19 cellular contexts compared by ENCODE assay signal in the genomic region with DNA sequence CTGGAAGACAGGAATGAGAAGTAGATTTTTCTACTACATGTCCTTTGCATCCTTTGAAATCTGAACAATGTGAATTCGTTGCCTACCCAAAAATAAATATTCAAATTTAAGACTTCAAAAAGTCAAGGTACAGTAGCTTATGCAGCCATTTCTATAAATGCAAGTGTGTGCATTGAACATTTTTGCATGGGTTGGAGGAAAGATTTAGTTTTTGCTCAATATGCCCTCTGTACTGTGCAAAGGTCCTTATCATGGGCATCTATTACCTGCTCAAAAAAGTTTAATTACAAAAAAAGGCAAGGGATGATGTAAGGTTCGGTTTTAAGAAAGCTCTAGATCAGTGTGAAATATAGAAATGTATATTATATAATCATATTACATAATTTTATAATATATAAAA. TPM values are rescaled to one million over a fixed set of nuclear protein-coding genes. Genes with fewer than 3 reads are reported as not detected.
DNase-seq lines count a peak whose midpoint lies in the region; ATAC-seq, FAIRE-seq and TF ChIP-seq lines count a peak whose summit lies in the region.
"Had no signal": no experiment of that assay in that cellular context is flagged by ENCODE, and none has a peak within 500 bp of the region (broad histone marks: within the 10 kb centered on the region; RNA-seq: fewer than 3 reads in every experiment).

No MANE protein-coding gene starts in this region.

- DNase-seq in CD8-positive, alpha-beta memory T cell: no peak
- DNase-seq in T-helper 17 cell (no peak), lower lobe of right lung (no peak), GM12892 (ENCODE audit: insufficient read length) (no peak), endodermal cell (no peak)
- DNase-seq: DMS 273 treated with DMSO at 0.1 percent for 48 hours; left lung; NCI-H1436; NCI-H345; stimulated activated naive CD4-positive, alpha-beta T cell had no signal

- H2AFZ ChIP-seq in ACC112 (ENCODE audit: low read length, unreplicated experiment): no peak overlapping the region

- H3K4me1 Mint-ChIP-seq in CD8-positive, alpha-beta memory T cell: peaks cover 86 to 100% (median 91%) of the 10 kb centered on the region in 3 donors
- peaks cover 70% of the 10 kb centered on the region for H3K4me1 Mint-ChIP-seq in T-helper 17 cell
- H3K4me1 Mint-ChIP-seq in endodermal cell: peaks cover 8% of the 10 kb centered on the region

- no peaks in the 10 kb centered on the region for H3K27me3 ChIP-seq in ACC112 (ENCODE audit: insufficient read depth, low read length)
- H3K27me3 ChIP-seq in CD8-positive, alpha-beta memory T cell (ENCODE audit: insufficient read depth, low read length, poor library complexity, severe bottlenecking): no peaks in the 10 kb centered on the region
- no peaks in the 10 kb centered on the region for H3K27me3 ChIP-seq in lower lobe of right lung (ENCODE audit: low read depth)
- no peaks in the 10 kb centered on the region for H3K27me3 ChIP-seq in endodermal cell (ENCODE audit: control insufficient read depth, insufficient read depth, low read length, poor library complexity, severe bottlenecking)
- H3K27me3 ChIP-seq: left lung had no signal

- H3K9me3 Mint-ChIP-seq in CD8-positive, alpha-beta memory T cell: no peaks in the 10 kb centered on the region
- H3K9me3 Mint-ChIP-seq in endodermal cell: no peaks in the 10 kb centered on the region
- H3K9me3 Mint-ChIP-seq: activated naive CD4-positive, alpha-beta T cell treated with anti-CD3 and anti-CD28 coated beads, Interleukin-2, amount 50 U/mL, for 24 hours had no signal

- peak overlapping the region in 5 of 7 donors; percentile 22 to 77 (median 29) for H3K4me3 Mint-ChIP-seq in CD8-positive, alpha-beta memory T cell
- H3K4me3 Mint-ChIP-seq in T-helper 17 cell (no peak overlapping the region), endodermal cell (no peak overlapping the region)
- H3K4me3 Mint-ChIP-seq: activated naive CD4-positive, alpha-beta T cell treated with anti-CD3 and anti-CD28 coated beads, Interleukin-2, amount 50 U/mL, for 24 hours had no signal

- peaks cover 0 to 4% of the 10 kb centered on the region in 2 donors for H3K27me3 Mint-ChIP-seq in CD8-positive, alpha-beta memory T cell
- H3K27me3 Mint-ChIP-seq in T-helper 17 cell: no peaks in the 10 kb centered on the region
- no peaks in the 10 kb centered on the region for H3K27me3 Mint-ChIP-seq in endodermal cell (ENCODE audit: insufficient read depth)
- H3K27me3 Mint-ChIP-seq: activated naive CD4-positive, alpha-beta T cell treated with anti-CD3 and anti-CD28 coated beads, Interleukin-2, amount 50 U/mL, for 24 hours; progenitor cell of endocrine pancreas had no signal

- peak overlapping the region; percentile 87 to 100 (median 96) for H3K27ac Mint-ChIP-seq in CD8-positive, alpha-beta memory T cell
- H3K27ac Mint-ChIP-seq in T-helper 17 cell (peak overlapping the region; percentile 96), endodermal cell (no peak overlapping the region)
- H3K27ac Mint-ChIP-seq: progenitor cell of endocrine pancreas had no signal

- no peaks in the 10 kb centered on the region for H3K9me3 ChIP-seq in CD8-positive, alpha-beta memory T cell (ENCODE audit: low read length)
- no peaks in the 10 kb centered on the region for H3K9me3 ChIP-seq in T-helper 17 cell (ENCODE audit: control insufficient read depth, low read length, poor library complexity, severe bottlenecking)
- no peaks in the 10 kb centered on the region for H3K9me3 ChIP-seq in lower lobe of right lung
- no peaks in the 10 kb centered on the region for H3K9me3 ChIP-seq in endodermal cell (ENCODE audit: control insufficient read depth, low read length)
- H3K9me3 ChIP-seq: left lung had no signal

- peaks cover 44% of the 10 kb centered on the region for H3K4me1 ChIP-seq in ACC112 (ENCODE audit: control insufficient read depth, insufficient read depth, low read length, unreplicated experiment)
- H3K4me1 ChIP-seq in CD8-positive, alpha-beta memory T cell (ENCODE audit: insufficient read depth, low read length): peaks cover 98% of the 10 kb centered on the region
- H3K4me1 ChIP-seq in lower lobe of right lung: peaks cover 36% of the 10 kb centered on the region
- peaks cover 2% of the 10 kb centered on the region for H3K4me1 ChIP-seq in endodermal cell (ENCODE audit: control insufficient read depth, insufficient read depth, low read length)

- intact Hi-C loops in lower lobe of right lung (cut with DNase I): no loop called here

- no peak for TF ChIP-seq POLR2A in GM12892 (IDR thresholded peaks at IDR 0.05; ENCODE audit: low read depth, low read length)

- CTCF ChIA-PET in CD8-positive, alpha-beta memory T cell (lab: Charles Lee): interaction anchor here (1.1 to 15.5 kb wide), 5 partner anchors 11 to 142 kb away, joined by 3 to 245 read pairs (median 4); a partner anchor contains a TSS

- WGBS in endodermal cell (ENCODE audit: insufficient coverage in 1 of 2, insufficient read length in 1 of 2), 2 experiments: 73% methylated on average over 1 of the region's 2 CpGs; no CpG with 5 or more reads in 1 of the 2 experiments

- TF ChIP-seq CTCF in lower lobe of right lung (IDR thresholded peaks at IDR 0.05): no peak
- TF ChIP-seq CTCF in endodermal cell (conservative IDR thresholded peaks at IDR 0.05): no peak

- ATAC-seq in T-helper 17 cell: no peak
- no peak for ATAC-seq in lower lobe of right lung
- ATAC-seq in HG02623 (IDR thresholded peaks at IDR 0.05; ENCODE audit: unreplicated experiment): no peak
- no peak for ATAC-seq in HG03460 (IDR thresholded peaks at IDR 0.05; ENCODE audit: unreplicated experiment)
- ATAC-seq: left lung had no signal

- H3K27ac ChIP-seq in ACC112 (ENCODE audit: low read depth, low read length): peak overlapping the region; percentile 89
- H3K27ac ChIP-seq in CD8-positive, alpha-beta memory T cell (ENCODE audit: low read depth, low read length): no peak overlapping the region
- peak overlapping the region; percentile 44 for H3K27ac ChIP-seq in lower lobe of right lung
- no peak overlapping the region for H3K27ac ChIP-seq in endodermal cell (ENCODE audit: low read depth, low read length)

- H3K4me3 ChIP-seq in ACC112 (ENCODE audit: low read depth, low read length) (no peak overlapping the region), lower lobe of right lung (no peak overlapping the region), endodermal cell (ENCODE audit: low read length) (no peak overlapping the region)
- H3K4me3 ChIP-seq in CD8-positive, alpha-beta memory T cell (ENCODE audit: low read length): no peak overlapping the region
- H3K4me3 ChIP-seq: left lung, SK-N-MC, smooth muscle cell had no signal

- POLR2A ChIA-PET in CD8-positive, alpha-beta memory T cell (lab: Charles Lee): interaction anchor here (0.6 to 14.5 kb wide), 6 partner anchors 9 to 38 kb away, joined by 3 to 341 read pairs (median 4); a partner anchor contains a TSS

- H3K36me3 ChIP-seq in ACC112 (ENCODE audit: insufficient read depth, low read length) (peaks cover 9% of the 10 kb centered on the region), lower lobe of right lung (peaks cover 80% of the 10 kb centered on the region), endodermal cell (ENCODE audit: control insufficient read depth, insufficient read depth, low read length) (no peaks in the 10 kb centered on the region)
- H3K36me3 ChIP-seq in CD8-positive, alpha-beta memory T cell (ENCODE audit: insufficient read depth, low read length): peaks cover 69% of the 10 kb centered on the region

- H3K9ac ChIP-seq in endodermal cell (ENCODE audit: extremely low read depth, low read length, poor library complexity, severe bottlenecking): no peak overlapping the region

- peaks cover 32 to 95% (median 42%) of the 10 kb centered on the region in 3 donors for H3K36me3 Mint-ChIP-seq in CD8-positive, alpha-beta memory T cell
- peaks cover 14% of the 10 kb centered on the region for H3K36me3 Mint-ChIP-seq in T-helper 17 cell (ENCODE audit: low read depth)
- peaks cover 30% of the 10 kb centered on the region for H3K36me3 Mint-ChIP-seq in endodermal cell (ENCODE audit: low read depth)

- no peaks in the 10 kb centered on the region for H3K79me2 ChIP-seq in ACC112 (ENCODE audit: control insufficient read depth, insufficient read depth, low read length, unreplicated experiment)

- FAIRE-seq in GM12892 (lab: Jason Lieb, UNC): no peak
- FAIRE-seq: TTC549 had no signal

RNA-seq across cellular contexts. Expression of a gene that starts 22.6 kb away (rescaled TPM):
- 100 to 1,000 TPM; 126 TPM for total RNA-seq in CD8-positive, alpha-beta memory T cell
- 45.6 TPM for polyA plus RNA-seq in CD8-positive, alpha-beta memory T cell
- total RNA-seq in T-helper 17 cell (100 to 1,000 TPM; 263 to 323 TPM), lower lobe of right lung (66.9 TPM), endodermal cell (10 to 100 TPM; 12.2 to 15.4 TPM)
- polyA plus RNA-seq in GM12892 (2012; ENCODE audit: missing spikeins): 28.3 TPM
- polyA plus RNA-seq in endodermal cell (2013, experiment 1 of 2): 16.6 TPM
- 16.2 TPM for polyA plus RNA-seq in endodermal cell (2013, experiment 2 of 2)

RNA-seq across cellular contexts. Expression of a gene that starts 35.5 kb away (rescaled TPM):
- not detected for total RNA-seq in CD8-positive, alpha-beta memory T cell
- not detected for polyA plus RNA-seq in CD8-positive, alpha-beta memory T cell
- not detected for total RNA-seq in T-helper 17 cell
- 3.1 TPM for total RNA-seq in lower lobe of right lung
- not detected for polyA plus RNA-seq in GM12892 (2012; ENCODE audit: missing spikeins)
- total RNA-seq in endodermal cell: under 1 TPM; 0.59 to 0.80 TPM
- polyA plus RNA-seq in endodermal cell (2013, experiment 1 of 2): not detected
- not detected for polyA plus RNA-seq in endodermal cell (2013, experiment 2 of 2)
- total RNA-seq: LHCN-M2, smooth muscle cell had no signal
- polyA plus RNA-seq: smooth muscle cell had no signal

RNA-seq across cellular contexts. Expression of a gene that starts 42.3 kb away (rescaled TPM):
- not detected for total RNA-seq in CD8-positive, alpha-beta memory T cell
- not detected for polyA plus RNA-seq in CD8-positive, alpha-beta memory T cell
- not detected for total RNA-seq in T-helper 17 cell
- total RNA-seq in lower lobe of right lung: 9.2 TPM
- polyA plus RNA-seq in GM12892 (2012; ENCODE audit: missing spikeins): not detected
- total RNA-seq in endodermal cell: under 1 TPM in 1 of 2 donors, not detected in 1; 0.59 TPM
- polyA plus RNA-seq in endodermal cell (2013, experiment 1 of 2): not detected
- polyA plus RNA-seq in endodermal cell (2013, experiment 2 of 2): not detected
- total RNA-seq: LHCN-M2, smooth muscle cell had no signal

Comparison
In these comparisons a context has a peak if more than half of its experiments do, and no peak if none do; other contexts are left out.
1. H3K27ac ChIP-seq: peak in ACC112 (single experiment) and lower lobe of right lung (single experiment); none in CD8-positive, alpha-beta memory T cell (single experiment) and endodermal cell (single experiment).
2. H3K4me3 Mint-ChIP-seq: peak in CD8-positive, alpha-beta memory T cell (5 of 7); none in T-helper 17 cell (single experiment) and endodermal cell (single experiment).